In genomic region chr19:6801397-6802086, GRCh38 we compare ENCODE assay signal across 8 cellular contexts. TPM values are rescaled to one million over a fixed set of nuclear protein-coding genes. Genes with fewer than 3 reads are reported as not detected.
DNase-seq lines count a peak whose midpoint lies in the region; ATAC-seq, FAIRE-seq and TF ChIP-seq lines count a peak whose summit lies in the region.

No MANE protein-coding gene starts in this region.

- H3K9me3 ChIP-seq in T-helper 17 cell (ENCODE audit: control insufficient read depth, low read length, poor library complexity, severe bottlenecking), result no peaks in the 10 kb centered on the region
- no peaks in the 10 kb centered on the region for H3K9me3 ChIP-seq in kidney (ENCODE audit: control insufficient read depth in 1 of 2, low read length in 2 of 2)

- H3K36me3 ChIP-seq in kidney (ENCODE audit: control insufficient read depth in 1 of 2, insufficient read depth in 2 of 2, low read length in 2 of 2), result no peaks in the 10 kb centered on the region

- H3K4me1 Mint-ChIP-seq in T-helper 17 cell, result peaks cover 47% of the 10 kb centered on the region

- H3K27me3 Mint-ChIP-seq in T-helper 17 cell, result no peaks in the 10 kb centered on the region

- no peak overlapping the region for H3K9ac ChIP-seq in kidney (ENCODE audit: low read length in 2 of 2)

- peaks cover 0 to 2% of the 10 kb centered on the region in 2 donors for H3K4me1 ChIP-seq in kidney (ENCODE audit: control insufficient read depth in 1 of 2, insufficient read depth in 1 of 2, low read depth in 1 of 2, low read length in 2 of 2)

- ATAC-seq in GM18867 (IDR thresholded peaks at IDR 0.05; ENCODE audit: unreplicated experiment) (peak; percentile 54), T-helper 17 cell (peak; percentile 76), GM21576 (IDR thresholded peaks at IDR 0.05; ENCODE audit: unreplicated experiment) (no peak)

- intact Hi-C loops in kidney (cut with DNase I), result no loop called here

- H3K27ac Mint-ChIP-seq in T-helper 17 cell, result peak overlapping the region; percentile 96

- H3K36me3 Mint-ChIP-seq in T-helper 17 cell (ENCODE audit: low read depth), result peaks cover 5% of the 10 kb centered on the region

- peak overlapping the region in 1 of 2 donors; percentile 41 for H3K4me3 ChIP-seq in kidney (ENCODE audit: low read length in 2 of 2)

- TF ChIP-seq CTCF in kidney (IDR thresholded peaks at IDR 0.05; ENCODE audit: borderline replicate concordance, extremely low read depth, insufficient read depth) (no peak), D721Med (IDR thresholded peaks at IDR 0.05; ENCODE audit: insufficient read depth, missing control alignments) (no peak)

- peak overlapping the region; percentile 99 for H3K4me3 Mint-ChIP-seq in T-helper 17 cell

- FAIRE-seq in kidney (lab: Jason Lieb, UNC) (no peak), D721Med (lab: Jason Lieb, UNC) (no peak)

- H3K27ac ChIP-seq in angular gyrus (ENCODE audit: low read depth, low read length), result peak overlapping the region; percentile 64
- no peak overlapping the region for H3K27ac ChIP-seq in kidney (ENCODE audit: low read depth in 2 of 2, low read length in 2 of 2)

- DNase-seq in HT-29 (ENCODE audit: low spot score) (peak; percentile 38), T-helper 17 cell (peak; percentile 62 to 73 (median 63)), kidney (peak; percentile 83), D721Med (ENCODE audit: insufficient read length, low spot score) (no peak)
- peak; percentile 79 to 81 for DNase-seq in stimulated activated CD4-positive, alpha-beta T cell treated with anti-CD3 and anti-CD28 coated beads, Interleukin-4, amount 100 ng/mL, for 4 hours

RNA-seq across cellular contexts. Expression of gene VAV1, which starts 29.0 kb away (rescaled TPM):
- 0.15 and 0.57 TPM in 2 replicates for total RNA-seq in HT-29 (2014; rRNA removed; shearing (Covaris generic))
- total RNA-seq in T-helper 17 cell, result 10 to 100 TPM; 83.0 to 92.0 TPM
- 15.5 TPM for total RNA-seq in kidney
- 0.90 TPM for polyA plus RNA-seq in kidney (ENCODE audit: insufficient read depth, low read depth, low replicate concordance)

RNA-seq across cellular contexts. Expression of gene SH2D3A, which starts 34.3 kb away (rescaled TPM):
- total RNA-seq in HT-29 (2014; rRNA removed; shearing (Covaris generic)), result 110 and 119 TPM in 2 replicates
- total RNA-seq in T-helper 17 cell (10 to 100 TPM; 43.8 to 50.3 TPM), kidney (35.4 TPM)
- polyA plus RNA-seq in kidney (ENCODE audit: insufficient read depth, low read depth, low replicate concordance), result 12.5 TPM

Comparison
In these comparisons a context has a peak if more than half of its experiments do, and no peak if none do; other contexts are left out.
1. RNA of gene VAV1, which starts 29.0 kb away (total RNA-seq): 83.0 to 92.0 TPM in T-helper 17 cell and 15.5 TPM in kidney (single experiment); 0.15 to 0.57 TPM in HT-29; every median in the first group is over 10 times any median in the second.